In genomic region chr19:39211731-39212376, GRCh38 we compare ENCODE assay signal across 21 cellular contexts. TPM values are rescaled to one million over a fixed set of nuclear protein-coding genes. Genes with fewer than 3 reads are reported as not detected.
DNase-seq lines count a peak whose midpoint lies in the region; ATAC-seq, FAIRE-seq and TF ChIP-seq lines count a peak whose summit lies in the region.
"Had no signal": no experiment of that assay in that cellular context is flagged by ENCODE, and none has a peak within 500 bp of the region (broad histone marks: within the 10 kb centered on the region; RNA-seq: fewer than 3 reads in every experiment).

No MANE protein-coding gene starts in this region.

- no peak overlapping the region for H2AFZ ChIP-seq in GM23248

- WGBS in A549 (ENCODE audit: missing lambda C conversion rate), result 53% methylated on average over 13 of the region's 13 CpGs
- WGBS in GM23248 (ENCODE audit: low coverage in 1 of 2, low lambda C conversion rate in 2 of 2, missing lambda C conversion rate in 2 of 2), 2 experiments, result 41 to 58% methylated on average over 13 of the region's 13 CpGs

- TF ChIP-seq CTCF in A549 (IDR thresholded peaks at IDR 0.05) (no peak), brain microvascular endothelial cell (IDR thresholded peaks at IDR 0.05; ENCODE audit: low read depth, low read length, missing control alignments) (no peak)

- H3F3A ChIP-seq in GM23248 (ENCODE audit: insufficient read depth), result no peaks in the 10 kb centered on the region

- CTCF ChIA-PET in A549 (lab: Yijun Ruan, JAX), result interaction anchor here (0.6 to 8.0 kb wide), 27 partner anchors 9 to 259 kb away, joined by 3 to 78 read pairs (median 4); partner anchors contain the start of genes GMFG, IFNL1, SAMD4B and SYCN

- H3K79me2 ChIP-seq in GM23248 (ENCODE audit: insufficient read depth), result no peaks in the 10 kb centered on the region

- ATAC-seq in A549, result peak; percentile 62 to 78; a peak in 5 of 6 replicates
- ATAC-seq in HG03097 (IDR thresholded peaks at IDR 0.05; ENCODE audit: low FRiP score, unreplicated experiment), result no peak
- ATAC-seq in HG03469 (IDR thresholded peaks at IDR 0.05; ENCODE audit: unreplicated experiment), result no peak
- no peak for ATAC-seq in HG02973 (IDR thresholded peaks at IDR 0.05; ENCODE audit: unreplicated experiment)

- POLR2A ChIA-PET in A549 (lab: Yijun Ruan, JAX), result interaction anchor here (1.3 kb wide), 1 partner anchor 130 kb away, joined by 4 read pairs; the partner anchor contains the start of gene SAMD4B

- peaks cover 15% of the 10 kb centered on the region for H3K9me3 ChIP-seq in A549
- no peaks in the 10 kb centered on the region for H3K9me3 ChIP-seq in GM23248 (ENCODE audit: low read depth)
- H3K9me3 ChIP-seq in MG63, result no peaks in the 10 kb centered on the region
- H3K9me3 ChIP-seq: BE2C had no signal

- in situ Hi-C loops in GM23248 (cut with MboI), result no loop called here
- in situ Hi-C loops in brain microvascular endothelial cell (cut with HindIII; ENCODE audit: low pct_ligation_motif_present, low sequenced_read_pairs), result no loop called here

- no peak for TF ChIP-seq RAD21 in A549 (conservative IDR thresholded peaks at IDR 0.05 in 1 of 2, IDR thresholded peaks at IDR 0.05 in 1 of 2)

- H3K4me3 ChIP-seq in A549 (no peak overlapping the region), GM23248 (no peak overlapping the region), MG63 (no peak overlapping the region), brain microvascular endothelial cell (ENCODE audit: low read depth, low read length) (no peak overlapping the region)

- H3K36me3 ChIP-seq in GM23248 (ENCODE audit: low read depth), result no peaks in the 10 kb centered on the region
- no peaks in the 10 kb centered on the region for H3K36me3 ChIP-seq in MG63
- no peaks in the 10 kb centered on the region for H3K36me3 ChIP-seq in brain microvascular endothelial cell (replicated peaks)
- H3K36me3 ChIP-seq: BE2C had no signal

- H3K9me2 ChIP-seq in GM23248 (ENCODE audit: insufficient read depth), result no peaks in the 10 kb centered on the region

- H3K27ac ChIP-seq in A549 (no peak overlapping the region), GM23248 (no peak overlapping the region), brain microvascular endothelial cell (no peak overlapping the region)

- FAIRE-seq in A549 (lab: Jason Lieb, UNC), result peak; percentile 56
- FAIRE-seq: GM19239, RCC 7860 had no signal

- H3K9ac ChIP-seq in GM23248, result no peak overlapping the region

- TF ChIP-seq POLR2A in A549 (IDR thresholded peaks at IDR 0.05; ENCODE audit: low read length), result no peak

- H3K4me2 ChIP-seq in A549 (no peak overlapping the region), GM23248 (ENCODE audit: unreplicated experiment) (no peak overlapping the region)

- H3K4me1 ChIP-seq in A549 (no peaks in the 10 kb centered on the region), GM23248 (ENCODE audit: insufficient read depth) (no peaks in the 10 kb centered on the region)
- H3K4me1 ChIP-seq: BE2C had no signal

- H3K27me3 ChIP-seq in GM23248 (replicated peaks; ENCODE audit: insufficient read depth) (peaks cover 24% of the 10 kb centered on the region), MG63 (no peaks in the 10 kb centered on the region), brain microvascular endothelial cell (replicated peaks) (no peaks in the 10 kb centered on the region)
- H3K27me3 ChIP-seq: BE2C had no signal

- no peaks in the 10 kb centered on the region for H4K20me1 ChIP-seq in GM23248 (ENCODE audit: insufficient read depth)

- no peak for TF ChIP-seq EP300 in A549 (IDR thresholded peaks at IDR 0.05)

- DNase-seq in A549 (ENCODE audit: low read depth in 1 of 2, low spot score in 1 of 2) (peak in 1 of 2 experiments; percentile 64), GM23248 (peak; percentile 24), MG63 (peak; percentile 69), brain microvascular endothelial cell (peak; percentile 2), hypothalamus (lab: John Stamatoyannopoulos, UW) (no peak)
- DNase-seq: BE2C, DMS79, GF-D8, GOT3, NCI-H1105 treated with DMSO at 0.1 percent for 48 hours, NCI-H1930, NCI-H510A treated with DMSO at 0.1 percent for 48 hours, SW 1271 had no signal

TF ChIP-seq in A549, 52 proteins besides CTCF, POLR2A, EP300 and RAD21:
- TF ChIP-seq RNF2 (IDR thresholded peaks at IDR 0.05; ENCODE audit: borderline replicate concordance, low read depth) (no peak), HDAC2 (IDR thresholded peaks at IDR 0.05) (no peak), HOXB5 (CRISPR knock-in tag; IDR thresholded peaks at IDR 0.05) (0 out of 2 replicates have a peak, but pooled peaks have one; percentile 34), E2F6 (IDR thresholded peaks at IDR 0.05; ENCODE audit: borderline replicate concordance, low read depth) (no peak), FOSL2 (IDR thresholded peaks at IDR 0.05) (no peak), FOSL2 (CRISPR knock-in tag; IDR thresholded peaks at IDR 0.05) (peak; percentile 36; the same call in 1 of the 2 replicates), NPAS2 (CRISPR knock-in tag; IDR thresholded peaks at IDR 0.05; ENCODE audit: borderline replicate concordance) (no peak), CBX2 (IDR thresholded peaks at IDR 0.05; ENCODE audit: borderline replicate concordance, low read depth) (no peak), ELK1 (IDR thresholded peaks at IDR 0.05; ENCODE audit: low read depth, low read length) (no peak)

RNA-seq across cellular contexts. Expression of gene SYCN, which starts 7.8 kb away (rescaled TPM):
- polyA plus RNA-seq in A549 (2011; rRNA removed) (not detected in 2 replicates), A549 (2017; fragmentation: RNase III; extraction: RNeasy Plus Mini Kit Qiagen cat#74134 plus additional on column Dnase treatment) (not detected in 3 replicates), GM23248 (2016; fragmentation: Nextera tagmentation; extraction: Ambion mirVana) (not detected in 2 replicates)
- not detected in 2 replicates for polyA plus RNA-seq in A549 (2012; cell fraction: cytosol; rRNA removed)
- polyA plus RNA-seq in A549 (2012; cell fraction: nucleus; rRNA removed), result 0.16 TPM in 1 of 2 replicates, not detected in the other
- not detected in 2 replicates for polyA minus RNA-seq in A549 (2011; rRNA and poly(A)+ RNA removed)
- total RNA-seq in GM23248 (2014; rRNA removed; shearing (Covaris generic)), result not detected in 2 replicates
- total RNA-seq in MG63 (2014; rRNA removed; shearing (Covaris generic); ENCODE audit: low replicate concordance), result not detected in 2 replicates
- total RNA-seq: CD4-positive, alpha-beta memory T cell; HT-29 had no signal
- polyA plus RNA-seq: AG04450; CD4-positive, alpha-beta memory T cell had no signal

RNA-seq across cellular contexts. Expression of gene NCCRP1, which starts 15.1 kb away (rescaled TPM):
- 0.90 and 1.1 TPM in 2 replicates for polyA plus RNA-seq in A549 (2011; rRNA removed)
- 1.1 and 1.5 TPM in 2 replicates for polyA plus RNA-seq in A549 (2012; cell fraction: cytosol; rRNA removed)
- 1.8 and 2.4 TPM in 2 replicates for polyA plus RNA-seq in A549 (2012; cell fraction: nucleus; rRNA removed)
- 0.71 to 1.1 TPM (median 0.99 TPM) in 3 replicates for polyA plus RNA-seq in A549 (2017; fragmentation: RNase III; extraction: RNeasy Plus Mini Kit Qiagen cat#74134 plus additional on column Dnase treatment)
- polyA minus RNA-seq in A549 (2011; rRNA and poly(A)+ RNA removed), result 0.44 and 0.54 TPM in 2 replicates
- not detected in 2 replicates for total RNA-seq in GM23248 (2014; rRNA removed; shearing (Covaris generic))
- not detected in 2 replicates for polyA plus RNA-seq in GM23248 (2016; fragmentation: Nextera tagmentation; extraction: Ambion mirVana)
- total RNA-seq in MG63 (2014; rRNA removed; shearing (Covaris generic); ENCODE audit: low replicate concordance), result not detected in 2 replicates
- total RNA-seq: CD4-positive, alpha-beta memory T cell; HT-29 had no signal
- polyA plus RNA-seq: AG04450; CD4-positive, alpha-beta memory T cell had no signal

RNA-seq across cellular contexts. Expression of gene IFNL3, which starts 33.0 kb away (rescaled TPM):
- not detected in 2 replicates for polyA plus RNA-seq in A549 (2011; rRNA removed)
- polyA plus RNA-seq in A549 (2012; cell fraction: cytosol; rRNA removed), result not detected in 2 replicates
- not detected in 2 replicates for polyA plus RNA-seq in A549 (2012; cell fraction: nucleus; rRNA removed)
- polyA plus RNA-seq in A549 (2017; fragmentation: RNase III; extraction: RNeasy Plus Mini Kit Qiagen cat#74134 plus additional on column Dnase treatment), result not detected in 3 replicates
- polyA minus RNA-seq in A549 (2011; rRNA and poly(A)+ RNA removed), result not detected in 2 replicates
- not detected in 2 replicates for total RNA-seq in GM23248 (2014; rRNA removed; shearing (Covaris generic))
- polyA plus RNA-seq in GM23248 (2016; fragmentation: Nextera tagmentation; extraction: Ambion mirVana), result not detected in 2 replicates
- total RNA-seq in MG63 (2014; rRNA removed; shearing (Covaris generic); ENCODE audit: low replicate concordance), result not detected in 2 replicates
- total RNA-seq: CD4-positive, alpha-beta memory T cell; HT-29 had no signal
- polyA plus RNA-seq: AG04450; CD4-positive, alpha-beta memory T cell had no signal

RNA-seq across cellular contexts. Expression of gene IFNL4, which starts 36.8 kb away (rescaled TPM):
- polyA plus RNA-seq in A549 (2011; rRNA removed), result not detected in 2 replicates
- polyA plus RNA-seq in A549 (2012; cell fraction: cytosol; rRNA removed), result not detected in 2 replicates
- not detected in 2 replicates for polyA plus RNA-seq in A549 (2012; cell fraction: nucleus; rRNA removed)
- polyA plus RNA-seq in A549 (2017; fragmentation: RNase III; extraction: RNeasy Plus Mini Kit Qiagen cat#74134 plus additional on column Dnase treatment), result not detected in 3 replicates
- not detected in 2 replicates for polyA minus RNA-seq in A549 (2011; rRNA and poly(A)+ RNA removed)
- not detected in 2 replicates for total RNA-seq in GM23248 (2014; rRNA removed; shearing (Covaris generic))
- polyA plus RNA-seq in GM23248 (2016; fragmentation: Nextera tagmentation; extraction: Ambion mirVana), result not detected in 2 replicates
- not detected in 2 replicates for total RNA-seq in MG63 (2014; rRNA removed; shearing (Covaris generic); ENCODE audit: low replicate concordance)
- total RNA-seq: CD4-positive, alpha-beta memory T cell; HT-29 had no signal
- polyA plus RNA-seq: AG04450; CD4-positive, alpha-beta memory T cell had no signal

RNA-seq across cellular contexts. Expression of gene IFNL2, which starts 56.3 kb away (rescaled TPM):
- polyA plus RNA-seq in A549 (2011; rRNA removed) (not detected in 2 replicates), A549 (2017; fragmentation: RNase III; extraction: RNeasy Plus Mini Kit Qiagen cat#74134 plus additional on column Dnase treatment) (not detected in 3 replicates), GM23248 (2016; fragmentation: Nextera tagmentation; extraction: Ambion mirVana) (not detected in 2 replicates)
- 0.12 TPM in 1 of 2 replicates, not detected in the other for polyA plus RNA-seq in A549 (2012; cell fraction: cytosol; rRNA removed)
- polyA plus RNA-seq in A549 (2012; cell fraction: nucleus; rRNA removed), result 0.14 TPM in 1 of 2 replicates, not detected in the other
- not detected in 2 replicates for polyA minus RNA-seq in A549 (2011; rRNA and poly(A)+ RNA removed)
- total RNA-seq in GM23248 (2014; rRNA removed; shearing (Covaris generic)), result not detected in 2 replicates
- not detected in 2 replicates for total RNA-seq in MG63 (2014; rRNA removed; shearing (Covaris generic); ENCODE audit: low replicate concordance)
- total RNA-seq: CD4-positive, alpha-beta memory T cell; HT-29 had no signal
- polyA plus RNA-seq: AG04450; CD4-positive, alpha-beta memory T cell had no signal

Comparison
In these comparisons a context has a peak if more than half of its experiments do, and no peak if none do; other contexts are left out.
1. ATAC-seq: peak in A549 (2 of 2); none in HG03097 (single experiment), HG03469 (single experiment) and HG02973 (single experiment).
2. DNase-seq: peak in GM23248 (single experiment), MG63 (single experiment) and brain microvascular endothelial cell (single experiment); none in hypothalamus (0 of 51).